ENCODE assay signal across 8 cellular contexts in genomic region chr1:231724876-231725647, GRCh38.
A peak's percentile ranks its signal among the peaks of the same experiment; 100 is the strongest.
DNase-seq lines count a peak whose midpoint lies in the region; ATAC-seq and TF ChIP-seq lines count a peak whose summit lies in the region.

No MANE protein-coding gene starts in this region.

- no peaks in the 10 kb centered on the region for H3K36me3 Mint-ChIP-seq in progenitor cell of endocrine pancreas (ENCODE audit: insufficient read depth)

- H3K9me3 ChIP-seq in RWPE2 (ENCODE audit: severe bottlenecking), result no peaks in the 10 kb centered on the region

- H3K27me3 Mint-ChIP-seq in progenitor cell of endocrine pancreas, result no peaks in the 10 kb centered on the region

- H3K27me3 ChIP-seq in RWPE2 (ENCODE audit: insufficient read depth, poor library complexity, severe bottlenecking), result no peaks in the 10 kb centered on the region

- CTCF ChIA-PET in AG04449 (lab: Yijun Ruan, JAX), result interaction anchor here (0.7 to 2.1 kb wide), 9 partner anchors 10 to 83 kb away, joined by 3 to 4 read pairs (median 3); no protein-coding TSS in a partner anchor

- DNase-seq in AG04449 (ENCODE audit: low read depth, low spot score) (no peak), EL (peak; percentile 56), RWPE2 (ENCODE audit: low spot score) (no peak), fibroblast of mammary gland (ENCODE audit: low read depth) (peak; percentile 71), progenitor cell of endocrine pancreas (ENCODE audit: low spot score, unreplicated experiment) (no peak), left lobe of liver (ENCODE audit: low spot score) (no peak)

- H3K4me3 Mint-ChIP-seq in progenitor cell of endocrine pancreas (ENCODE audit: low read depth), result no peak overlapping the region

- no peak overlapping the region for H3K27ac Mint-ChIP-seq in progenitor cell of endocrine pancreas

- H3K4me3 ChIP-seq in AG04449 (ENCODE audit: low read depth, low read length), result no peak overlapping the region
- no peak overlapping the region for H3K4me3 ChIP-seq in RWPE2 (ENCODE audit: severe bottlenecking)
- H3K4me3 ChIP-seq in fibroblast of mammary gland (ENCODE audit: control insufficient read depth, low read depth, low read length), result no peak overlapping the region

- no peaks in the 10 kb centered on the region for H3K36me3 ChIP-seq in RWPE2 (ENCODE audit: low read depth)

- H3K4me1 Mint-ChIP-seq in progenitor cell of endocrine pancreas (ENCODE audit: low read depth), result peaks cover 4% of the 10 kb centered on the region

- H3K4me1 ChIP-seq in RWPE2 (ENCODE audit: insufficient read depth, poor library complexity, severe bottlenecking), result no peaks in the 10 kb centered on the region

- TF ChIP-seq CTCF in AG04449 (IDR thresholded peaks at IDR 0.05; ENCODE audit: insufficient read depth, low read length, missing control alignments), result peak; percentile 33
- peak; percentile 49 for TF ChIP-seq CTCF in RWPE2 (IDR thresholded peaks at IDR 0.05; ENCODE audit: poor library complexity, severe bottlenecking)
- peak; percentile 65 for TF ChIP-seq CTCF in fibroblast of mammary gland (conservative IDR thresholded peaks at IDR 0.05; ENCODE audit: control insufficient read depth, insufficient read depth, low read depth, low read length)
- peak; percentile 54 for TF ChIP-seq CTCF in progenitor cell of endocrine pancreas (IDR thresholded peaks at IDR 0.05; ENCODE audit: unreplicated experiment)

- no peaks in the 10 kb centered on the region for H3K9me3 Mint-ChIP-seq in progenitor cell of endocrine pancreas (ENCODE audit: low read depth)

- no peak overlapping the region for H3K27ac ChIP-seq in RWPE2 (ENCODE audit: poor library complexity, severe bottlenecking)

- ATAC-seq in HG03432 (IDR thresholded peaks at IDR 0.05; ENCODE audit: unreplicated experiment) (peak; percentile 57), RWPE2 (ENCODE audit: low read depth) (peak; percentile 44; the same call in 1 of the 3 replicates), left lobe of liver (no peak), HG02571 (IDR thresholded peaks at IDR 0.05; ENCODE audit: unreplicated experiment) (no peak)

- POLR2A ChIA-PET in AG04449 (lab: Yijun Ruan, JAX), result no interaction called here

Comparison
In these comparisons a context has a peak if more than half of its experiments do, and no peak if none do; other contexts are left out.
1. DNase-seq: peak in EL (single experiment) and fibroblast of mammary gland (single experiment); none in AG04449 (single experiment), RWPE2 (single experiment), progenitor cell of endocrine pancreas (single experiment) and left lobe of liver (single experiment).
2. ATAC-seq: peak in HG03432 (single experiment) and RWPE2 (single experiment); none in left lobe of liver (single experiment) and HG02571 (single experiment).
3. Peak in every context shown above with its lines, with median percentiles within 50 percentile points of each other: CTCF ChIP-seq.